In the genomic region with DNA sequence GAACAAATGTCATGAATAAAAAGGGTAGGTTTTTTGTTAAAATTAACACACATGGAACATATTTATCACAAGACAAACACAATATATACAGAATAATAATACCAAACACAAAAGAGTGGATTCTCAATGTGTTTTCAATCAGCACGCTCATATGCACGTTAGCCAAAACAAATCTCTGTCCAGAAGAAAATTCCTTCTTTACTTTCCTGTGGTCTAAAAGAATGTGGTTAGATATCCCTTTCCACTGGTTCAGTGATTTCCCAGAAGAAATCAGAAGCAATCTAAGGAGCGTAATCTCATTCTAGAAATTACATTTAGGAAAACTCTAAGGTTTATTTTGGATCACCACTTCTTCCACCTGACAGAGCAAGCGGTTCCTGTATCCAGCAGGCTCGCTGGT, we compare ENCODE assay signal across 1 cellular context.
TF ChIP-seq lines count a peak whose summit lies in the region.

No MANE protein-coding gene starts in this region.

TF ChIP-seq in SK-N-SH treated with all-trans-retinoic acid at 6 μM for 48 hours, 23 proteins besides CTCF, POLR2A, EP300 and RAD21 (continued from another document):
- TF ChIP-seq, protein P1, sequence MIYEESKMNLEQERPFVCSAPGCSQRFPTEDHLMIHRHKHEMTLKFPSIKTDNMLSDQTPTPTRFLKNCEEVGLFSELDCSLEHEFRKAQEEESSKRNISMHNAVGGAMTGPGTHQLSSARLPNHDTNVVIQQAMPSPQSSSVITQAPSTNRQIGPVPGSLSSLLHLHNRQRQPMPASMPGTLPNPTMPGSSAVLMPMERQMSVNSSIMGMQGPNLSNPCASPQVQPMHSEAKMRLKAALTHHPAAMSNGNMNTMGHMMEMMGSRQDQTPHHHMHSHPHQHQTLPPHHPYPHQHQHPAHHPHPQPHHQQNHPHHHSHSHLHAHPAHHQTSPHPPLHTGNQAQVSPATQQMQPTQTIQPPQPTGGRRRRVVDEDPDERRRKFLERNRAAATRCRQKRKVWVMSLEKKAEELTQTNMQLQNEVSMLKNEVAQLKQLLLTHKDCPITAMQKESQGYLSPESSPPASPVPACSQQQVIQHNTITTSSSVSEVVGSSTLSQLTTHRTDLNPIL (CRISPR knock-in tag; IDR thresholded peaks at IDR 0.05; ENCODE audit: low read depth) = no peak
- TF ChIP-seq CSDC2 (CRISPR knock-in tag; IDR thresholded peaks at IDR 0.05) = no peak
- no peak for TF ChIP-seq ZFP30 (CRISPR knock-in tag; IDR thresholded peaks at IDR 0.05)
- TF ChIP-seq, protein P2, sequence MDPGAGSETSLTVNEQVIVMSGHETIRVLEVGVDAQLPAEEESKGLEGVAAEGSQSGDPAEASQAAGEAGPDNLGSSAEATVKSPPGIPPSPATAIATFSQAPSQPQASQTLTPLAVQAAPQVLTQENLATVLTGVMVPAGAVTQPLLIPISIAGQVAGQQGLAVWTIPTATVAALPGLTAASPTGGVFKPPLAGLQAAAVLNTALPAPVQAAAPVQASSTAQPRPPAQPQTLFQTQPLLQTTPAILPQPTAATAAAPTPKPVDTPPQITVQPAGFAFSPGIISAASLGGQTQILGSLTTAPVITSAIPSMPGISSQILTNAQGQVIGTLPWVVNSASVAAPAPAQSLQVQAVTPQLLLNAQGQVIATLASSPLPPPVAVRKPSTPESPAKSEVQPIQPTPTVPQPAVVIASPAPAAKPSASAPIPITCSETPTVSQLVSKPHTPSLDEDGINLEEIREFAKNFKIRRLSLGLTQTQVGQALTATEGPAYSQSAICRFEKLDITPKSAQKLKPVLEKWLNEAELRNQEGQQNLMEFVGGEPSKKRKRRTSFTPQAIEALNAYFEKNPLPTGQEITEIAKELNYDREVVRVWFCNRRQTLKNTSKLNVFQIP (CRISPR knock-in tag; IDR thresholded peaks at IDR 0.05; ENCODE audit: borderline replicate concordance, low read depth) = no peak
- no peak for TF ChIP-seq ESRRG (CRISPR knock-in tag; IDR thresholded peaks at IDR 0.05)
- TF ChIP-seq OSR1 (CRISPR knock-in tag; IDR thresholded peaks at IDR 0.05) = no peak
- no peak for TF ChIP-seq GLIS3 (CRISPR knock-in tag; IDR thresholded peaks at IDR 0.05)
- TF ChIP-seq SNAI2 (CRISPR knock-in tag; IDR thresholded peaks at IDR 0.05) = no peak
